Comparison of ENCODE assay signal across 8 cellular contexts in genomic region chr1:169110265-169110664, GRCh38. TPM values are rescaled to one million over a fixed set of nuclear protein-coding genes. Genes with fewer than 3 reads are reported as not detected.
DNase-seq lines count a peak whose midpoint lies in the region; ATAC-seq and TF ChIP-seq lines count a peak whose summit lies in the region.

No MANE protein-coding gene starts in this region.

- no peak for ATAC-seq in DND-41 (ENCODE audit: insufficient read depth, low read depth)
- no peak for ATAC-seq in GM21367 (IDR thresholded peaks at IDR 0.05; ENCODE audit: unreplicated experiment)

- H3K27me3 ChIP-seq in DND-41 (ENCODE audit: insufficient read depth, low read length, poor library complexity) (peaks cover 13% of the 10 kb centered on the region), SJSA1 (replicated peaks) (no peaks in the 10 kb centered on the region; the same call in 1 of the 2 replicates)

- H4K20me1 ChIP-seq in DND-41 (ENCODE audit: insufficient read depth, low read length): no peaks in the 10 kb centered on the region

- no peak for DNase-seq in DND-41
- DNase-seq in SJSA1 (ENCODE audit: low read depth in 1 of 2, low spot score in 2 of 2): no peak
- DNase-seq in fibroblast of the aortic adventitia (ENCODE audit: low read depth): no peak
- peak; percentile 49 for DNase-seq in retina
- no peak for DNase-seq in activated CD8-positive, alpha-beta memory T cell treated with anti-CD3 and anti-CD28 coated beads for 24 hours
- no peak for DNase-seq in NCI-H2081 treated with DMSO at 0.1 percent for 48 hours (lab: John Stamatoyannopoulos, UW)
- DNase-seq in NCI-H1105 treated with DMSO at 0.1 percent for 48 hours (lab: John Stamatoyannopoulos, UW): no peak

- no peaks in the 10 kb centered on the region for H3K9me3 ChIP-seq in DND-41 (ENCODE audit: insufficient read depth, low read length, severe bottlenecking)
- H3K9me3 ChIP-seq in SJSA1 (replicated peaks): no peaks in the 10 kb centered on the region

- H3K4me1 ChIP-seq in DND-41 (ENCODE audit: insufficient read depth, low read length) (peaks cover 42% of the 10 kb centered on the region), SJSA1 (replicated peaks) (peaks cover 78% of the 10 kb centered on the region)

- H3K9ac ChIP-seq in DND-41 (ENCODE audit: low read depth, low read length): no peak overlapping the region

- H3K4me2 ChIP-seq in DND-41 (ENCODE audit: insufficient read depth, low read length): peak overlapping the region; percentile 84; the same call in 1 of the 2 replicates

- H2AFZ ChIP-seq in DND-41 (ENCODE audit: low read depth, low read length): no peak overlapping the region

- peaks cover 15% of the 10 kb centered on the region for H3K79me2 ChIP-seq in DND-41 (ENCODE audit: insufficient read depth, low read length)

- TF ChIP-seq CTCF in DND-41 (IDR thresholded peaks at IDR 0.05; ENCODE audit: borderline replicate concordance, extremely low read depth, low read length, poor library complexity, severe bottlenecking): no peak
- no peak for TF ChIP-seq CTCF in fibroblast of the aortic adventitia (IDR thresholded peaks at IDR 0.05; ENCODE audit: insufficient read depth, low read length)

- H3K4me3 ChIP-seq in DND-41 (ENCODE audit: low read depth in 1 of 2, low read length in 2 of 2) (no peak overlapping the region), SJSA1 (no peak overlapping the region; the same call in 1 of the 2 replicates), fibroblast of the aortic adventitia (ENCODE audit: low read depth, low read length) (peak overlapping the region; percentile 6)

- H3K36me3 ChIP-seq in DND-41 (ENCODE audit: insufficient read depth, low read length) (peaks cover 18% of the 10 kb centered on the region), SJSA1 (peaks cover 50% of the 10 kb centered on the region)

- H3K27ac ChIP-seq in DND-41 (ENCODE audit: low read length) (no peak overlapping the region), SJSA1 (peak overlapping the region; percentile 61)

RNA-seq across cellular contexts. Expression of gene ATP1B1, which starts 3.8 kb away (rescaled TPM):
- total RNA-seq in SJSA1 (2014; rRNA removed; shearing (Covaris generic)): 23.0 and 23.3 TPM in 2 replicates
- 13.7 and 39.7 TPM in 2 replicates for total RNA-seq in fibroblast of the aortic adventitia (ENCODE audit: low replicate concordance)
